1 cellular context compared by ENCODE assay signal in genomic region chr3:124033360-124034015, GRCh38.
TF ChIP-seq lines count a peak whose summit lies in the region.

KALRN (plus strand) TSS chr3:124033369.

TF ChIP-seq in H1, 55 proteins besides CTCF, POLR2A, EP300 and RAD21 (continued from another document):
- no peak for TF ChIP-seq USF2 (IDR thresholded peaks at IDR 0.05; ENCODE audit: low read length)
- peak; percentile 9; the same call in 1 of the 2 replicates for TF ChIP-seq PHF8 (conservative IDR thresholded peaks at IDR 0.05; ENCODE audit: low read depth, low read length)
- peak; percentile 79 for TF ChIP-seq KDM4A (IDR thresholded peaks at IDR 0.05; ENCODE audit: low read depth, low read length, severe bottlenecking)
- no peak for TF ChIP-seq POU5F1 (IDR thresholded peaks at IDR 0.05; ENCODE audit: low read depth, low read length)
- peak in 1 of 2 experiments; percentile 31; a peak in 1 of 4 replicates for TF ChIP-seq SIN3A (conservative IDR thresholded peaks at IDR 0.05 in 1 of 2, IDR thresholded peaks at IDR 0.05 in 1 of 2; ENCODE audit: low read depth in 1 of 2, low read length in 2 of 2)
TF ChIP-seq in H1: peak in this region for 5.
